17 cellular contexts compared by ENCODE assay signal in genomic region chr6:117728626-117729025, GRCh38. TPM values are rescaled to one million over a fixed set of nuclear protein-coding genes. Genes with fewer than 3 reads are reported as not detected.
DNase-seq lines count a peak whose midpoint lies in the region; TF ChIP-seq lines count a peak whose summit lies in the region.
"Had no signal": no experiment of that assay in that cellular context is flagged by ENCODE, and none has a peak within 500 bp of the region (broad histone marks: within the 10 kb centered on the region; RNA-seq: fewer than 3 reads in every experiment).

No MANE protein-coding gene starts in this region.

- H3K4me3 ChIP-seq in MG63 (no peak overlapping the region), esophagus muscularis mucosa (no peak overlapping the region)
- H3K4me3 ChIP-seq: BLaER1, GM23248 had no signal

- no peak for TF ChIP-seq POLR2A in esophagus muscularis mucosa (IDR thresholded peaks at IDR 0.05; ENCODE audit: low read depth)

- H3K27ac ChIP-seq in esophagus muscularis mucosa (replicated peaks in 1 of 4), result no peak overlapping the region
- H3K27ac ChIP-seq: BLaER1, C4-2B, GM23248 had no signal

- H3K9me3 ChIP-seq in MG63, result no peaks in the 10 kb centered on the region
- H3K9me3 ChIP-seq in esophagus muscularis mucosa, result no peaks in the 10 kb centered on the region
- H3K9me3 ChIP-seq: BLaER1, Caco-2 had no signal

- TF ChIP-seq CTCF in esophagus muscularis mucosa (IDR thresholded peaks at IDR 0.05), result no peak

- 85% methylated on average over 1 of the region's 1 CpG for WGBS in esophagus muscularis mucosa

- H3K4me1 ChIP-seq in esophagus muscularis mucosa, result no peaks in the 10 kb centered on the region
- H3K4me1 ChIP-seq: BLaER1, Caco-2 had no signal

- no peaks in the 10 kb centered on the region for H3K36me3 ChIP-seq in MG63
- H3K36me3 ChIP-seq in esophagus muscularis mucosa, result no peaks in the 10 kb centered on the region
- H3K36me3 ChIP-seq: BLaER1 had no signal

- no peak for TF ChIP-seq EP300 in esophagus muscularis mucosa (IDR thresholded peaks at IDR 0.05)

- DNase-seq in Ammon's horn (ENCODE audit: low spot score), result peak; percentile 14
- peak; percentile 85 for DNase-seq in DMS 273 (lab: John Stamatoyannopoulos, UW; ENCODE audit: unreplicated experiment)
- peak; percentile 33 for DNase-seq in NAMALWA (ENCODE audit: low spot score)
- DNase-seq in NCI-H1417 treated with DMSO at 0.1 percent for 48 hours (lab: John Stamatoyannopoulos, UW), result no peak
- DNase-seq in MG63, result no peak
- no peak for DNase-seq in esophagus muscularis mucosa (ENCODE audit: extremely low spot score)
- DNase-seq: Caco-2; CD4-positive, CD25-positive, alpha-beta regulatory T cell; CD8-positive, alpha-beta T cell; DMS53; DMS79 treated with DMSO at 0.1 percent for 48 hours; GF-D8; GM23248; H7; HCEC 1CT had no signal

- H3K27me3 ChIP-seq in MG63, result 0 out of 2 replicates have a peak, but pooled peaks cover 2% of the 10 kb centered on the region
- H3K27me3 ChIP-seq in esophagus muscularis mucosa, result no peaks in the 10 kb centered on the region
- H3K27me3 ChIP-seq: BLaER1 had no signal

- intact Hi-C loops in esophagus muscularis mucosa (cut with DNase I), result no loop called here

RNA-seq across cellular contexts. Expression of gene NUS1, which starts 53.4 kb away (rescaled TPM):
- 33.9 and 44.9 TPM in 2 replicates for total RNA-seq in MG63 (2014; rRNA removed; shearing (Covaris generic); ENCODE audit: low replicate concordance)
- 10 to 100 TPM; 20.4 to 28.2 (median 22.9) TPM for total RNA-seq in esophagus muscularis mucosa

Comparison
In these comparisons a context has a peak if more than half of its experiments do, and no peak if none do; other contexts are left out.
1. DNase-seq: peak in Ammon's horn (single experiment), DMS 273 (single experiment) and NAMALWA (single experiment); none in NCI-H1417 treated with DMSO at 0.1 percent for 48 hours (single experiment), MG63 (single experiment) and esophagus muscularis mucosa (single experiment).